ENCODE assay signal across 8 cellular contexts in the genomic region with DNA sequence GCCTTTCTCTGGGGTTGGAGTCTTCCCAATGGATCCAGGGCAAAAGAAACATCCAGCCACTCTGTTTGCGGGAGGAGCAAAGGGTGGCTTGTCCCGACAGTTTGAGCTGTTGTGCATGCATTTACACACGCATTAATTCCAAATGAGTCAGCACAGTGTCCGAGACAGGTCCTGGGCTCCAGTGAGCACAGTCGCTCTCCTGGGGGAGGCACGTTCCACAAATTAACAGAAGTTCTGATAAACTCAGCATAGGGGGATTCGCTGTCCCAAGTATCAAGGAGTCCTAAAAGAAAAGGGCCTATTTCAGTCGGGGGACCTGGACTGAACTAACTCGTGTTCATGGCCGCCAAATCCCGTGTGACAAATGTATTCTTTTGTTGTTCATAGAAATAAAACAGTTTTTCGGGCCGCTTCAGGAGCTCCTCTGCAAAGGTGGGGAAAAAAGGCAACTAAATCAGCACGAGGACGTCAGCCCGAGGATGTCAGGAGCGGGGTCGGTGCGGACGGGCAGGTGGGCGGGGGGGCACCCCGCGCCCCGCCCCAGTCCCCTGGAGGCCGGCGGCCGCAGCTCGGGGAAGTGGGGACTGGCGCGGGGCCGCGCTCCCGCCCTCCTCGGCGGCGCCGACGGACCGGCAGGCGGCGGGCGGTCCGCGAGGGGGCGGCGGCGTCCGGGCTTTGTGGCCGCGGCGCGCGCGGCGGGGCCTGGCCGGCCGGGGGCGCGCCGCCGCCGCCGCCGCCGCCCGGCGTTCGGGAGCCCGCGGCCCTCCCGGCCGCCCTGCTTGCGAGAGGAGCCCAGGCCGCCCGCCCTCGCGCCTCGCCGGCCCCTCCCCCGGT. TPM values are rescaled to one million over a fixed set of nuclear protein-coding genes. Genes with fewer than 3 reads are reported as not detected.
DNase-seq lines count a peak whose midpoint lies in the region; ATAC-seq and TF ChIP-seq lines count a peak whose summit lies in the region.

A gene with protein sequence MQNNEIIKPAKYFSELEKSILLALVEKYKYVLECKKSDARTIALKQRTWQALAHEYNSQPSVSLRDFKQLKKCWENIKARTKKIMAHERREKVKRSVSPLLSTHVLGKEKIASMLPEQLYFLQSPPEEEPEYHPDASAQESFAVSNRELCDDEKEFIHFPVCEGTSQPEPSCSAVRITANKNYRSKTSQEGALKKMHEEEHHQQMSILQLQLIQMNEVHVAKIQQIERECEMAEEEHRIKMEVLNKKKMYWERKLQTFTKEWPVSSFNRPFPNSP (plus strand): TSS at position 612 of the 834 bp plus-strand sequence. CDS start 14,796 bp downstream, outside the sequence.

- POLR2A ChIA-PET in PC-9 (lab: Charles Lee; ENCODE audit: unreplicated experiment): interaction anchor here (0.6 to 0.7 kb wide), 3 partner anchors 11 to 82 kb away, joined by 3 to 7 read pairs (median 5); no protein-coding TSS in a partner anchor

- H3K9me3 ChIP-seq in PC-9 (ENCODE audit: insufficient read depth, low read depth): no peaks in the 10 kb centered on the region
- no peaks in the 10 kb centered on the region for H3K9me3 ChIP-seq in subcutaneous abdominal adipose tissue (ENCODE audit: control insufficient read depth in 5 of 5, low read length in 5 of 5)

- H3K4me1 ChIP-seq in PC-9 (replicated peaks; ENCODE audit: insufficient read depth) (peaks cover 40% of the 10 kb centered on the region), subcutaneous abdominal adipose tissue (ENCODE audit: control insufficient read depth in 5 of 5, insufficient read depth in 5 of 5, low read length in 5 of 5) (peaks cover 2 to 31% (median 28%) of the 10 kb centered on the region in 5 donors)

- CTCF ChIA-PET in PC-9 (lab: Charles Lee): interaction anchor here (0.6 kb wide), 1 partner anchor 33 kb away, joined by 13 read pairs; no protein-coding TSS in a partner anchor

- H3K79me2 ChIP-seq in PC-9 (ENCODE audit: low read depth): peaks cover 39% of the 10 kb centered on the region

- H3K27ac ChIP-seq in PC-9 (peak within 1 kb of the TSS; percentile 89), subcutaneous abdominal adipose tissue (ENCODE audit: low read depth, low read length) (peak within 1 kb of the TSS; percentile 79)

- H3K9ac ChIP-seq in subcutaneous abdominal adipose tissue (ENCODE audit: low read length in 5 of 5): peak within 1 kb of the TSS; percentile 30 to 89 (median 85)

- H3K4me3 ChIP-seq in PC-9: peak within 1 kb of the TSS; percentile 96
- peak within 1 kb of the TSS; percentile 79 for H3K4me3 ChIP-seq in fibroblast of the aortic adventitia (ENCODE audit: low read depth, low read length)
- peak within 1 kb of the TSS; percentile 74 to 82 (median 80) for H3K4me3 ChIP-seq in subcutaneous abdominal adipose tissue (ENCODE audit: low read depth in 1 of 5, low read length in 5 of 5)

- intact Hi-C loops in PC-9 (cut with micrococcal nuclease; ENCODE audit: unreplicated experiment): loop anchor here (1.0 to 5.0 kb wide), 4 partner anchors 16 to 604 kb away; a partner anchor contains a TSS

- H3K36me3 ChIP-seq in PC-9 (ENCODE audit: low read depth): no peaks in the 10 kb centered on the region
- no peaks in the 10 kb centered on the region for H3K36me3 ChIP-seq in subcutaneous abdominal adipose tissue (ENCODE audit: control insufficient read depth in 5 of 5, insufficient read depth in 5 of 5, low read length in 5 of 5)

- ATAC-seq in GM19455 (IDR thresholded peaks at IDR 0.05; ENCODE audit: unreplicated experiment): peak; percentile 81
- peak; percentile 63 for ATAC-seq in HG03571 (IDR thresholded peaks at IDR 0.05; ENCODE audit: unreplicated experiment)

- peaks cover 36% of the 10 kb centered on the region for H3F3A ChIP-seq in PC-9 (ENCODE audit: insufficient read depth, low read depth)

- H4K20me1 ChIP-seq in PC-9 (ENCODE audit: insufficient read depth): no peaks in the 10 kb centered on the region

- H3K9me2 ChIP-seq in PC-9 (ENCODE audit: insufficient read depth): no peaks in the 10 kb centered on the region

- BruUV-seq in PC-9 (replicated peaks; lab: Mats Ljungman, UMichigan): TSS peak; percentile 73

- peak within 1 kb of the TSS; percentile 92 to 96 (median 96) for H3K4me3 Mint-ChIP-seq in nephron

- H3K9me3 Mint-ChIP-seq in nephron: no peaks in the 10 kb centered on the region

- peaks cover 17% of the 10 kb centered on the region for H3K36me3 Mint-ChIP-seq in nephron (ENCODE audit: low read depth)

- peak; percentile 46 for DNase-seq in COLO829 (ENCODE audit: low spot score)
- peak; percentile 58 to 67 for DNase-seq in PC-9
- peak; percentile 85 for DNase-seq in activated effector memory CD4-positive, alpha-beta T cell treated with anti-CD3 and anti-CD28 coated beads, Interleukin-2, amount 50 U/mL, for 16 hours
- peak; percentile 21 for DNase-seq in fibroblast of the aortic adventitia (ENCODE audit: low read depth)

- peak within 1 kb of the TSS; percentile 98 to 99 (median 99) for H3K27ac Mint-ChIP-seq in nephron

- no peak for TF ChIP-seq CTCF in PC-9 (conservative IDR thresholded peaks at IDR 0.05)
- TF ChIP-seq CTCF in fibroblast of the aortic adventitia (IDR thresholded peaks at IDR 0.05; ENCODE audit: insufficient read depth, low read length): no peak
- peak in 1 of 3 experiments; percentile 8 for TF ChIP-seq CTCF in nephron (IDR thresholded peaks at IDR 0.05; ENCODE audit: unreplicated experiment in 3 of 3)

- H3K4me2 ChIP-seq in PC-9: peak within 1 kb of the TSS; percentile 89

- H3K27me3 Mint-ChIP-seq in nephron (ENCODE audit: low read depth): no peaks in the 10 kb centered on the region

- peaks cover 41% of the 10 kb centered on the region for H3K4me1 Mint-ChIP-seq in nephron

- H2AFZ ChIP-seq in PC-9: peak within 1 kb of the TSS; percentile 98

- H3K27me3 ChIP-seq in PC-9 (ENCODE audit: insufficient read depth, low read depth): no peaks in the 10 kb centered on the region
- H3K27me3 ChIP-seq in subcutaneous abdominal adipose tissue (ENCODE audit: control insufficient read depth in 5 of 5, insufficient read depth in 4 of 5, low read length in 5 of 5): no peaks in the 10 kb centered on the region

RNA-seq across cellular contexts. Expression of the gene that starts here (rescaled TPM):
- total RNA-seq in PC-9 (2021): 40.0 and 53.2 TPM in 2 replicates
- total RNA-seq in fibroblast of the aortic adventitia (ENCODE audit: low replicate concordance): 50.9 and 76.1 TPM in 2 replicates

Comparison
In these comparisons a context has a peak if more than half of its experiments do, and no peak if none do; other contexts are left out.
1. Peak in every context shown above with its lines: DNase-seq, ATAC-seq, H3K4me3 ChIP-seq and H3K27ac ChIP-seq.
2. DNase-seq: peak in every context shown above with its lines; median percentile 85 in activated effector memory CD4-positive, alpha-beta T cell treated with anti-CD3 and anti-CD28 coated beads, Interleukin-2, amount 50 U/mL, for 16 hours; 62 in PC-9; 46 in COLO829; 21 in fibroblast of the aortic adventitia.